Comparison of ENCODE assay signal across 1 cellular context in genomic region chr2:191010887-191011885, GRCh38.
TF ChIP-seq lines count a peak whose summit lies in the region.

No MANE protein-coding gene starts in this region.

TF ChIP-seq in IMR-90, 13 proteins besides CTCF, POLR2A, EP300 and RAD21 (continued from another document):
- TF ChIP-seq RCOR1 (IDR thresholded peaks at IDR 0.05; ENCODE audit: insufficient replicate concordance, low read length), result no peak
- no peak for TF ChIP-seq RFX5 (IDR thresholded peaks at IDR 0.05; ENCODE audit: low read depth, low read length)
- no peak for TF ChIP-seq SMC3 (IDR thresholded peaks at IDR 0.05; ENCODE audit: low read depth, low read length)
- TF ChIP-seq USF2 (IDR thresholded peaks at IDR 0.05; ENCODE audit: low read depth, low read length), result no peak
- no peak for TF ChIP-seq FOS (IDR thresholded peaks at IDR 0.05; ENCODE audit: low read depth, low read length)
- no peak for TF ChIP-seq MXI1 (IDR thresholded peaks at IDR 0.05; ENCODE audit: borderline replicate concordance, low read depth, low read length)
- no peak for TF ChIP-seq NFE2L2 (IDR thresholded peaks at IDR 0.05; ENCODE audit: low read depth, low read length)
- TF ChIP-seq ELK1 (IDR thresholded peaks at IDR 0.05; ENCODE audit: borderline replicate concordance, low read depth, low read length), result no peak
- TF ChIP-seq BHLHE40 (IDR thresholded peaks at IDR 0.05; ENCODE audit: low read depth, low read length), result no peak
- no peak for TF ChIP-seq MAZ (IDR thresholded peaks at IDR 0.05; ENCODE audit: borderline replicate concordance, low read depth, low read length)
- TF ChIP-seq CEBPB (IDR thresholded peaks at IDR 0.05; ENCODE audit: low read depth, low read length), result no peak
- TF ChIP-seq CHD1 (IDR thresholded peaks at IDR 0.05; ENCODE audit: low read depth, low read length), result no peak
